ENCODE assay signal across 18 cellular contexts in the genomic region with DNA sequence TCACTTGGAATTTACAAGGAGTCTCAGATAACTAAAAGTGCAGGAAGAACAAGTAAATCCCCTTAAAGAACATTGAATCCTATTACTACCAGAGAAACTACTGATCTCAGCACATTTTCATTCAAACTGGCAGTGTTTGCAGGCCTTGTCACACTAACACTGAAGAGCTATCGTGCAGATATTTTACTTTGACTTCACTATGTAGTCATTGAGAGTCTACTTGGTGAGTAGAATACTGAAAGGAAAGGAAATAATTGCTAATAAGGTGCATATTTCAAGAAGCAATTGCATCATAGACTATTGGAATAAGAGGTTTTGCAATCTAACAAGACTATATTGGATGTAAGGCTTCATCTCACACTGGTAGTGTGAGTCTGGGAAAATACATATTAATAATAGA.
"Had no signal": no experiment of that assay in that cellular context is flagged by ENCODE, and none has a peak within 500 bp of the region (broad histone marks: within the 10 kb centered on the region; RNA-seq: fewer than 3 reads in every experiment).

No MANE protein-coding gene starts in this region.

- DNase-seq: activated CD4-positive, alpha-beta T cell treated with anti-CD3 and anti-CD28 coated beads for 1 hour; activated CD4-positive, alpha-beta T cell treated with anti-CD3 and anti-CD28 coated beads, Interleukin-2, amount 50 U/mL, for 48 hours; activated gamma-delta T cell; activated T-cell treated with anti-CD3 and anti-CD28 coated beads, Interleukin-2, amount 50 U/mL, for 48 hours; amygdala; brain microvascular endothelial cell; dorsolateral prefrontal cortex; gastrocnemius medialis; heart right ventricle; kidney; mesendoderm; psoas muscle; right lobe of liver; stimulated activated CD8-positive, alpha-beta memory T cell treated with anti-CD3 and anti-CD28 coated beads, Interleukin-4, amount 100 ng/mL, for 48 hours; stimulated activated naive CD8-positive, alpha-beta T cell treated with anti-CD3 and anti-CD28 coated beads, Interleukin-15, Interleukin-2, amounts not matched to agents 100 U/mL and 50 U/mL, for 24 hours; T-helper 9 cell had no signal

- H3K4me1 ChIP-seq: right lobe of liver had no signal

- H3K9me3 ChIP-seq: gastrocnemius medialis, heart right ventricle, neutrophil, psoas muscle, right lobe of liver, suprapubic skin had no signal

- H3K27me3 ChIP-seq: brain microvascular endothelial cell, dorsolateral prefrontal cortex, gastrocnemius medialis, heart right ventricle, neutrophil, right lobe of liver, suprapubic skin had no signal

- ATAC-seq: gastrocnemius medialis; heart right ventricle; psoas muscle; right lobe of liver; stimulated activated naive CD8-positive, alpha-beta T cell treated with anti-CD3 and anti-CD28 coated beads, Interleukin-15, Interleukin-2, amounts not matched to agents 100 U/mL and 50 U/mL, for 24 hours had no signal

- H3K27ac ChIP-seq: brain microvascular endothelial cell, dorsolateral prefrontal cortex, gastrocnemius medialis, heart right ventricle, neutrophil, psoas muscle, right lobe of liver, suprapubic skin had no signal

- H3K4me3 ChIP-seq: dorsolateral prefrontal cortex, gastrocnemius medialis, heart right ventricle, psoas muscle, right lobe of liver, suprapubic skin had no signal

- H3K36me3 ChIP-seq: brain microvascular endothelial cell, gastrocnemius medialis, heart right ventricle, neutrophil, right lobe of liver, suprapubic skin had no signal
